In genomic region chr4:169156392-169156791, GRCh38 we compare ENCODE assay signal across 10 cellular contexts.
"Had no signal": no experiment of that assay in that cellular context is flagged by ENCODE, and none has a peak within 500 bp of the region (broad histone marks: within the 10 kb centered on the region; RNA-seq: fewer than 3 reads in every experiment).

No MANE protein-coding gene starts in this region.

- H3K4me2 ChIP-seq: KMS-11 had no signal

- H3K4me3 ChIP-seq: GM23248, HAP-1 had no signal

- H3K9me3 ChIP-seq: HAP-1 had no signal

- ATAC-seq: HCT116 had no signal

- DNase-seq: GM23248, GOT3, H7, IMR-90, Karpas-422, KBM-7 had no signal

- H2AFZ ChIP-seq: GM23248 had no signal

- H3K27ac ChIP-seq: GM23248, HL-60, KMS-11 had no signal
